In genomic region chr2:61764035-61764800, GRCh38 we compare ENCODE assay signal across 8 cellular contexts.
DNase-seq lines count a peak whose midpoint lies in the region; ATAC-seq and TF ChIP-seq lines count a peak whose summit lies in the region.

No MANE protein-coding gene starts in this region.

- peak overlapping the region; percentile 75 for H3K9ac ChIP-seq in KMS-11

- BruUV-seq in Panc1 (replicated peaks; lab: Mats Ljungman, UMichigan) = no TSS peak

- no peaks in the 10 kb centered on the region for H4K20me1 ChIP-seq in KMS-11 (ENCODE audit: insufficient read depth)

- H3K27me3 ChIP-seq in KMS-11 (ENCODE audit: insufficient read depth, low read depth) = no peaks in the 10 kb centered on the region
- H3K27me3 ChIP-seq in Panc1 (ENCODE audit: control insufficient read depth, insufficient read depth, low read length) = no peaks in the 10 kb centered on the region
- H3K27me3 ChIP-seq in esophagus muscularis mucosa = no peaks in the 10 kb centered on the region
- no peaks in the 10 kb centered on the region for H3K27me3 ChIP-seq in muscle layer of duodenum (ENCODE audit: low read depth, low read length)

- TF ChIP-seq EP300 in esophagus muscularis mucosa (IDR thresholded peaks at IDR 0.05) = peak; percentile 35

- H3K36me3 ChIP-seq in KMS-11 (ENCODE audit: insufficient read depth) = no peaks in the 10 kb centered on the region
- no peaks in the 10 kb centered on the region; the same call in 1 of the 2 replicates for H3K36me3 ChIP-seq in Panc1 (ENCODE audit: control insufficient read depth, insufficient read depth, low read length)
- no peaks in the 10 kb centered on the region for H3K36me3 ChIP-seq in esophagus muscularis mucosa
- H3K36me3 ChIP-seq in muscle layer of duodenum (ENCODE audit: control insufficient read depth in 1 of 2, insufficient read depth in 2 of 2, low read length in 2 of 2) = peaks cover 0 to 4% of the 10 kb centered on the region in 2 donors

- H3K4me1 ChIP-seq in KMS-11 (ENCODE audit: low read depth, poor library complexity, severe bottlenecking) (peaks cover 10% of the 10 kb centered on the region), Panc1 (ENCODE audit: control insufficient read depth, insufficient read depth, low read length) (peaks cover 13% of the 10 kb centered on the region; the same call in 1 of the 2 replicates), esophagus muscularis mucosa (peaks cover 0 to 17% (median 10%) of the 10 kb centered on the region in 4 donors), muscle layer of duodenum (ENCODE audit: control insufficient read depth in 1 of 2, insufficient read depth in 2 of 2, low read length in 2 of 2) (no peaks in the 10 kb centered on the region)

- in situ Hi-C loops in Panc1 (cut with HindIII; ENCODE audit: low pct_unique_long_range_greater_than_20kb, low sequenced_read_pairs) = no loop called here

- H3K36me3 Mint-ChIP-seq in activated T-cell treated with anti-CD3 and anti-CD28 coated beads, Interleukin-2, amount 50 U/mL, for 72 hours (ENCODE audit: insufficient read depth in 2 of 2) = peaks cover 3 to 5% of the 10 kb centered on the region in 2 donors

- WGBS in esophagus muscularis mucosa = 1% methylated on average over 38 of the region's 70 CpGs

- H3K9me3 ChIP-seq in Panc1 (ENCODE audit: control insufficient read depth, insufficient read depth, low read depth, low read length) (no peaks in the 10 kb centered on the region), esophagus muscularis mucosa (no peaks in the 10 kb centered on the region), muscle layer of duodenum (ENCODE audit: control insufficient read depth in 1 of 2, low read length in 2 of 2) (no peaks in the 10 kb centered on the region)

- peaks cover 20% of the 10 kb centered on the region for H3K4me1 Mint-ChIP-seq in activated T-cell treated with anti-CD3 and anti-CD28 coated beads, Interleukin-2, amount 50 U/mL, for 72 hours (ENCODE audit: low read depth)

- TF ChIP-seq CTCF in KMS-11 (conservative IDR thresholded peaks at IDR 0.05; ENCODE audit: low read depth, low read length) = no peak
- TF ChIP-seq CTCF in Panc1 (IDR thresholded peaks at IDR 0.05) = no peak
- no peak for TF ChIP-seq CTCF in esophagus muscularis mucosa (IDR thresholded peaks at IDR 0.05)

- H3K79me2 ChIP-seq in KMS-11 (ENCODE audit: insufficient read depth, low read depth) = no peaks in the 10 kb centered on the region

- peak overlapping the region; percentile 95 for H3K4me3 ChIP-seq in KMS-11 (IDR thresholded peaks at IDR 0.05; ENCODE audit: insufficient read depth, low read depth, low read length)
- H3K4me3 ChIP-seq in Panc1 (ENCODE audit: low read depth in 2 of 2, low read length in 2 of 2) = peak overlapping the region; percentile 77 to 86
- peak overlapping the region; percentile 64 to 69 (median 68) for H3K4me3 ChIP-seq in esophagus muscularis mucosa
- H3K4me3 ChIP-seq in muscle layer of duodenum (ENCODE audit: low read depth in 1 of 2, low read length in 2 of 2) = peak overlapping the region; percentile 66 to 86

- H3K4me3 Mint-ChIP-seq in activated T-cell treated with anti-CD3 and anti-CD28 coated beads, Interleukin-2, amount 50 U/mL, for 72 hours = peak overlapping the region; percentile 93 to 97

- peak overlapping the region; percentile 91 for H3K27ac Mint-ChIP-seq in activated T-cell treated with anti-CD3 and anti-CD28 coated beads, Interleukin-2, amount 50 U/mL, for 72 hours

- peak; percentile 98 for DNase-seq in DMS79 treated with DMSO at 0.1 percent for 48 hours (lab: John Stamatoyannopoulos, UW)
- DNase-seq in Panc1 (ENCODE audit: low read depth, low spot score) = peak; percentile 95
- peak; percentile 98 for DNase-seq in activated T-cell treated with anti-CD3 and anti-CD28 coated beads, Interleukin-2, amount 50 U/mL, for 72 hours
- DNase-seq in esophagus muscularis mucosa (ENCODE audit: extremely low spot score) = peak; percentile 99
- peak; percentile 92 for DNase-seq in stimulated activated CD8-positive, alpha-beta memory T cell treated with anti-CD3 and anti-CD28 coated beads, Interleukin-7, amount 100 ng/mL, for 24 hours (ENCODE audit: low read depth)

- ATAC-seq in GM21786 (IDR thresholded peaks at IDR 0.05; ENCODE audit: unreplicated experiment) (peak; percentile 99), Panc1 (peak; percentile 99)
- peak; percentile 98 for ATAC-seq in activated T-cell treated with anti-CD3 and anti-CD28 coated beads, Interleukin-2, amount 50 U/mL, for 72 hours (replicated peaks in 1 of 2)

- H3K27me3 Mint-ChIP-seq in activated T-cell treated with anti-CD3 and anti-CD28 coated beads, Interleukin-2, amount 50 U/mL, for 72 hours (ENCODE audit: low read depth) = no peaks in the 10 kb centered on the region

- H3K9me3 Mint-ChIP-seq in activated T-cell treated with anti-CD3 and anti-CD28 coated beads, Interleukin-2, amount 50 U/mL, for 72 hours = peaks cover 0 to 1% of the 10 kb centered on the region in 2 donors

- H3K27ac ChIP-seq in KMS-11 (peak overlapping the region; percentile 83), Panc1 (ENCODE audit: low read length) (peak overlapping the region; percentile 99), esophagus muscularis mucosa (replicated peaks in 1 of 4) (peak overlapping the region; percentile 95 to 97 (median 96)), muscle layer of duodenum (ENCODE audit: low read length) (peak overlapping the region; percentile 100)

- TF ChIP-seq POLR2A in esophagus muscularis mucosa (IDR thresholded peaks at IDR 0.05; ENCODE audit: low read depth) = peak; percentile 80

- CTCF ChIA-PET in Panc1 (lab: Charles Lee) = interaction anchor here (0.7 kb wide), 1 partner anchor 94 kb away, joined by 3 read pairs; no protein-coding TSS in a partner anchor

- intact Hi-C loops in Panc1 (cut with micrococcal nuclease; ENCODE audit: unreplicated experiment) = no loop called here
- intact Hi-C loops in esophagus muscularis mucosa (cut with DNase I) = loop anchor here (5.0 to 10.0 kb wide), 3 partner anchors 67 to 227 kb away; partner anchors contain the start of genes FAM161A and XPO1

- peak overlapping the region; percentile 68 for H3K4me2 ChIP-seq in KMS-11

- H2AFZ ChIP-seq in KMS-11 (ENCODE audit: low read depth) = peak overlapping the region; percentile 99

- POLR2A ChIA-PET in Panc1 (lab: Charles Lee) = interaction anchor here (0.6 kb wide), 1 partner anchor 109 kb away, joined by 5 read pairs; no protein-coding TSS in a partner anchor

Comparison
In these comparisons a context has a peak if more than half of its experiments do, and no peak if none do; other contexts are left out.
1. Peak in every context shown above with its lines: DNase-seq, ATAC-seq, H3K4me3 ChIP-seq and H3K27ac ChIP-seq.